In genomic region chr2:240585681-240586197, GRCh38 we compare ENCODE assay signal across 1 cellular context.
A peak's percentile ranks its signal among the peaks of the same experiment; 100 is the strongest.
TF ChIP-seq lines count a peak whose summit lies in the region.

No MANE protein-coding gene starts in this region.

TF ChIP-seq in HepG2, 621 proteins besides CTCF, POLR2A, EP300 and RAD21 (continued from another document and continues in another):
- no peak for TF ChIP-seq TFDP1 (CRISPR knock-in tag; IDR thresholded peaks at IDR 0.05; ENCODE audit: borderline replicate concordance)
- no peak for TF ChIP-seq ZNF138 (CRISPR knock-in tag; IDR thresholded peaks at IDR 0.05; ENCODE audit: low read depth)
- no peak for TF ChIP-seq SP4 (CRISPR knock-in tag; IDR thresholded peaks at IDR 0.05)
- no peak for TF ChIP-seq PLSCR1 (CRISPR knock-in tag; IDR thresholded peaks at IDR 0.05; ENCODE audit: borderline replicate concordance)
- peak; percentile 91 for TF ChIP-seq ZNF235 (CRISPR knock-in tag; IDR thresholded peaks at IDR 0.05; ENCODE audit: borderline replicate concordance)
- no peak for TF ChIP-seq PHF5A (CRISPR knock-in tag; IDR thresholded peaks at IDR 0.05; ENCODE audit: low read depth, unreplicated experiment)
- TF ChIP-seq JUN (CRISPR knock-in tag; IDR thresholded peaks at IDR 0.05) = no peak
- TF ChIP-seq ZNF670 (CRISPR knock-in tag; IDR thresholded peaks at IDR 0.05; ENCODE audit: borderline replicate concordance) = no peak
- TF ChIP-seq IKZF4 (CRISPR knock-in tag; IDR thresholded peaks at IDR 0.05; ENCODE audit: borderline replicate concordance, low read depth, not compliant biosample characterization) = no peak
- peak; percentile 10; the same call in 1 of the 2 replicates for TF ChIP-seq NFAT5 (CRISPR knock-in tag; IDR thresholded peaks at IDR 0.05)
- no peak for TF ChIP-seq ZNF282 (IDR thresholded peaks at IDR 0.05; ENCODE audit: partially characterized antibody)
- TF ChIP-seq MED13 (CRISPR knock-in tag; IDR thresholded peaks at IDR 0.05) = no peak
- TF ChIP-seq ARNT (IDR thresholded peaks at IDR 0.05) = no peak
- peak; percentile 56; the same call in 1 of the 2 replicates for TF ChIP-seq NAIF1 (CRISPR knock-in tag; IDR thresholded peaks at IDR 0.05; ENCODE audit: borderline replicate concordance)
- TF ChIP-seq SKI (IDR thresholded peaks at IDR 0.05; ENCODE audit: partially characterized antibody) = no peak
- TF ChIP-seq DMTF1 (CRISPR knock-in tag; IDR thresholded peaks at IDR 0.05) = no peak
- TF ChIP-seq FOXO4 (CRISPR knock-in tag; conservative IDR thresholded peaks at IDR 0.05) = no peak
- no peak for TF ChIP-seq ZNF597 (CRISPR knock-in tag; IDR thresholded peaks at IDR 0.05)
- peak; percentile 46; the same call in 1 of the 2 replicates for TF ChIP-seq ZSCAN12 (CRISPR knock-in tag; IDR thresholded peaks at IDR 0.05)
- TF ChIP-seq SOX5 (CRISPR knock-in tag; IDR thresholded peaks at IDR 0.05; ENCODE audit: borderline replicate concordance) = no peak
- no peak for TF ChIP-seq ATF2 (CRISPR knock-in tag; IDR thresholded peaks at IDR 0.05)
- TF ChIP-seq NR1H2 (CRISPR knock-in tag; IDR thresholded peaks at IDR 0.05; ENCODE audit: borderline replicate concordance, low read depth) = 0 out of 2 replicates have a peak, but pooled peaks have one; percentile 9
- TF ChIP-seq BCL3 (CRISPR knock-in tag; IDR thresholded peaks at IDR 0.05) = 0 out of 2 replicates have a peak, but pooled peaks have one; percentile 8
- TF ChIP-seq ZNF510 (CRISPR knock-in tag; IDR thresholded peaks at IDR 0.05; ENCODE audit: low read depth) = 0 out of 2 replicates have a peak, but pooled peaks have one; percentile 36
- TF ChIP-seq ZNF883 (CRISPR knock-in tag; IDR thresholded peaks at IDR 0.05; ENCODE audit: not compliant biosample characterization) = peak; percentile 60
- no peak for TF ChIP-seq SMAD1 (CRISPR knock-in tag; IDR thresholded peaks at IDR 0.05; ENCODE audit: borderline replicate concordance, low read depth)
- TF ChIP-seq TFDP2 (CRISPR knock-in tag; IDR thresholded peaks at IDR 0.05) = no peak
- TF ChIP-seq SMAD9 (CRISPR knock-in tag; IDR thresholded peaks at IDR 0.05) = 0 out of 2 replicates have a peak, but pooled peaks have one; percentile 44
- TF ChIP-seq SALL1 (CRISPR knock-in tag; IDR thresholded peaks at IDR 0.05) = no peak
- TF ChIP-seq PREB (CRISPR knock-in tag; IDR thresholded peaks at IDR 0.05) = no peak
- no peak for TF ChIP-seq ZNF382 (CRISPR knock-in tag; IDR thresholded peaks at IDR 0.05; ENCODE audit: borderline replicate concordance)
- TF ChIP-seq ZNF556 (CRISPR knock-in tag; IDR thresholded peaks at IDR 0.05; ENCODE audit: borderline replicate concordance) = no peak
- no peak for TF ChIP-seq ZNF441 (CRISPR knock-in tag; IDR thresholded peaks at IDR 0.05; ENCODE audit: borderline replicate concordance)
- 0 out of 2 replicates have a peak, but pooled peaks have one; percentile 21 for TF ChIP-seq ZNF20 (CRISPR knock-in tag; IDR thresholded peaks at IDR 0.05)
- TF ChIP-seq TIGD3 (CRISPR knock-in tag; IDR thresholded peaks at IDR 0.05; ENCODE audit: borderline replicate concordance) = no peak
- TF ChIP-seq FOXC1 (CRISPR knock-in tag; IDR thresholded peaks at IDR 0.05; ENCODE audit: borderline replicate concordance) = no peak
- no peak for TF ChIP-seq KAT8 (CRISPR knock-in tag; IDR thresholded peaks at IDR 0.05)
- TF ChIP-seq ZNF564 (CRISPR knock-in tag; IDR thresholded peaks at IDR 0.05) = no peak
- no peak for TF ChIP-seq ZNF530 (CRISPR knock-in tag; IDR thresholded peaks at IDR 0.05; ENCODE audit: low read depth)
- peak; percentile 81 for TF ChIP-seq CCDC6 (CRISPR knock-in tag; IDR thresholded peaks at IDR 0.05)
- no peak for TF ChIP-seq POLR2G (IDR thresholded peaks at IDR 0.05; ENCODE audit: low read depth, low read length)
